In genomic region chr6:11714116-11714797, GRCh38 we compare ENCODE assay signal across 1 cellular context.
A peak's percentile ranks its signal among the peaks of the same experiment; 100 is the strongest.
TF ChIP-seq lines count a peak whose summit lies in the region.

No MANE protein-coding gene starts in this region.

TF ChIP-seq in GM12878, 131 proteins besides CTCF, POLR2A, EP300 and RAD21 (continued from another document and continues in another):
- no peak for TF ChIP-seq E2F8 (IDR thresholded peaks at IDR 0.05; ENCODE audit: low read depth, partially characterized antibody)
- peak; percentile 77 for TF ChIP-seq MEF2A (IDR thresholded peaks at IDR 0.05; ENCODE audit: insufficient read depth, low read depth, low read length)
- 0 out of 2 replicates have a peak, but pooled peaks have one; percentile 46 for TF ChIP-seq CREB1 (IDR thresholded peaks at IDR 0.05; ENCODE audit: low read depth)
- peak; percentile 17; the same call in 1 of the 2 replicates for TF ChIP-seq PKNOX1 (IDR thresholded peaks at IDR 0.05)
- TF ChIP-seq CHD1 (IDR thresholded peaks at IDR 0.05; ENCODE audit: low read depth, low read length): no peak
- no peak for TF ChIP-seq JUNB (IDR thresholded peaks at IDR 0.05)
- TF ChIP-seq RAD51 (IDR thresholded peaks at IDR 0.05): no peak
- TF ChIP-seq KLF5 (IDR thresholded peaks at IDR 0.05; ENCODE audit: partially characterized antibody): peak; percentile 33
- 0 out of 2 replicates have a peak, but pooled peaks have one; percentile 3 for TF ChIP-seq POLR2AphosphoS5 (IDR thresholded peaks at IDR 0.05; ENCODE audit: low read length)
- no peak for TF ChIP-seq BMI1 (IDR thresholded peaks at IDR 0.05; ENCODE audit: borderline replicate concordance)
- peak; percentile 88 for TF ChIP-seq ZNF384 (IDR thresholded peaks at IDR 0.05; ENCODE audit: borderline replicate concordance, low read depth, low read length)
- TF ChIP-seq NR2C2 (IDR thresholded peaks at IDR 0.05; ENCODE audit: borderline replicate concordance, control insufficient read depth, insufficient read length, low read depth): no peak
- TF ChIP-seq, protein P1, sequence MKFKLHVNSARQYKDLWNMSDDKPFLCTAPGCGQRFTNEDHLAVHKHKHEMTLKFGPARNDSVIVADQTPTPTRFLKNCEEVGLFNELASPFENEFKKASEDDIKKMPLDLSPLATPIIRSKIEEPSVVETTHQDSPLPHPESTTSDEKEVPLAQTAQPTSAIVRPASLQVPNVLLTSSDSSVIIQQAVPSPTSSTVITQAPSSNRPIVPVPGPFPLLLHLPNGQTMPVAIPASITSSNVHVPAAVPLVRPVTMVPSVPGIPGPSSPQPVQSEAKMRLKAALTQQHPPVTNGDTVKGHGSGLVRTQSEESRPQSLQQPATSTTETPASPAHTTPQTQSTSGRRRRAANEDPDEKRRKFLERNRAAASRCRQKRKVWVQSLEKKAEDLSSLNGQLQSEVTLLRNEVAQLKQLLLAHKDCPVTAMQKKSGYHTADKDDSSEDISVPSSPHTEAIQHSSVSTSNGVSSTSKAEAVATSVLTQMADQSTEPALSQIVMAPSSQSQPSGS (IDR thresholded peaks at IDR 0.05; ENCODE audit: low read length): peak; percentile 73
- TF ChIP-seq RB1 (IDR thresholded peaks at IDR 0.05; ENCODE audit: borderline replicate concordance): no peak
- peak; percentile 75 for TF ChIP-seq SMARCA5 (IDR thresholded peaks at IDR 0.05)
- no peak for TF ChIP-seq NFXL1 (IDR thresholded peaks at IDR 0.05; ENCODE audit: borderline replicate concordance)
- TF ChIP-seq IKZF1 (conservative IDR thresholded peaks at IDR 0.05): peak; percentile 88
- peak; percentile 81; the same call in 1 of the 2 replicates for TF ChIP-seq RELB (IDR thresholded peaks at IDR 0.05; ENCODE audit: low read depth)
- TF ChIP-seq CHD2 (IDR thresholded peaks at IDR 0.05; ENCODE audit: borderline replicate concordance, low read depth, low read length): 0 out of 2 replicates have a peak, but pooled peaks have one; percentile 40
- TF ChIP-seq ZNF24 (IDR thresholded peaks at IDR 0.05): 0 out of 2 replicates have a peak, but pooled peaks have one; percentile 18
- TF ChIP-seq STAT3 (IDR thresholded peaks at IDR 0.05; ENCODE audit: low read depth, low read length): no peak
- TF ChIP-seq ZNF207 (IDR thresholded peaks at IDR 0.05; ENCODE audit: borderline replicate concordance): 0 out of 2 replicates have a peak, but pooled peaks have one; percentile 31
- TF ChIP-seq RCOR1 (conservative IDR thresholded peaks at IDR 0.05; ENCODE audit: low read depth, low read length): 0 out of 2 replicates have a peak, but pooled peaks have one; percentile 23
- peak; percentile 89 to 91 for TF ChIP-seq IKZF2 (IDR thresholded peaks at IDR 0.05)
- TF ChIP-seq RUNX3 (IDR thresholded peaks at IDR 0.05; ENCODE audit: low read length): peak; percentile 77
- TF ChIP-seq NFIC (IDR thresholded peaks at IDR 0.05; ENCODE audit: low read depth, low read length): peak; percentile 92
- 0 out of 2 replicates have a peak, but pooled peaks have one; percentile 37 for TF ChIP-seq BCL11A (IDR thresholded peaks at IDR 0.05; ENCODE audit: low read depth, low read length)
- TF ChIP-seq DPF2 (IDR thresholded peaks at IDR 0.05): peak; percentile 40
- TF ChIP-seq TBL1XR1 (IDR thresholded peaks at IDR 0.05; ENCODE audit: low read depth, low read length): peak; percentile 32; the same call in 1 of the 2 replicates
- TF ChIP-seq NR2C1 (IDR thresholded peaks at IDR 0.05): no peak
- no peak for TF ChIP-seq E2F4 (IDR thresholded peaks at IDR 0.05; ENCODE audit: low read depth, low read length)
- no peak for TF ChIP-seq YBX1 (IDR thresholded peaks at IDR 0.05)
- TF ChIP-seq SMC3 (IDR thresholded peaks at IDR 0.05; ENCODE audit: borderline replicate concordance, low read length): peak; percentile 23; the same call in 1 of the 2 replicates
- no peak for TF ChIP-seq MYC (IDR thresholded peaks at IDR 0.05; ENCODE audit: insufficient read depth, insufficient read length, insufficient replicate concordance, low read length, severe bottlenecking)
- TF ChIP-seq FOXM1 (IDR thresholded peaks at IDR 0.05; ENCODE audit: low read depth, low read length): peak; percentile 94
- no peak for TF ChIP-seq TCF7 (IDR thresholded peaks at IDR 0.05; ENCODE audit: borderline replicate concordance)
- TF ChIP-seq, protein P2, sequence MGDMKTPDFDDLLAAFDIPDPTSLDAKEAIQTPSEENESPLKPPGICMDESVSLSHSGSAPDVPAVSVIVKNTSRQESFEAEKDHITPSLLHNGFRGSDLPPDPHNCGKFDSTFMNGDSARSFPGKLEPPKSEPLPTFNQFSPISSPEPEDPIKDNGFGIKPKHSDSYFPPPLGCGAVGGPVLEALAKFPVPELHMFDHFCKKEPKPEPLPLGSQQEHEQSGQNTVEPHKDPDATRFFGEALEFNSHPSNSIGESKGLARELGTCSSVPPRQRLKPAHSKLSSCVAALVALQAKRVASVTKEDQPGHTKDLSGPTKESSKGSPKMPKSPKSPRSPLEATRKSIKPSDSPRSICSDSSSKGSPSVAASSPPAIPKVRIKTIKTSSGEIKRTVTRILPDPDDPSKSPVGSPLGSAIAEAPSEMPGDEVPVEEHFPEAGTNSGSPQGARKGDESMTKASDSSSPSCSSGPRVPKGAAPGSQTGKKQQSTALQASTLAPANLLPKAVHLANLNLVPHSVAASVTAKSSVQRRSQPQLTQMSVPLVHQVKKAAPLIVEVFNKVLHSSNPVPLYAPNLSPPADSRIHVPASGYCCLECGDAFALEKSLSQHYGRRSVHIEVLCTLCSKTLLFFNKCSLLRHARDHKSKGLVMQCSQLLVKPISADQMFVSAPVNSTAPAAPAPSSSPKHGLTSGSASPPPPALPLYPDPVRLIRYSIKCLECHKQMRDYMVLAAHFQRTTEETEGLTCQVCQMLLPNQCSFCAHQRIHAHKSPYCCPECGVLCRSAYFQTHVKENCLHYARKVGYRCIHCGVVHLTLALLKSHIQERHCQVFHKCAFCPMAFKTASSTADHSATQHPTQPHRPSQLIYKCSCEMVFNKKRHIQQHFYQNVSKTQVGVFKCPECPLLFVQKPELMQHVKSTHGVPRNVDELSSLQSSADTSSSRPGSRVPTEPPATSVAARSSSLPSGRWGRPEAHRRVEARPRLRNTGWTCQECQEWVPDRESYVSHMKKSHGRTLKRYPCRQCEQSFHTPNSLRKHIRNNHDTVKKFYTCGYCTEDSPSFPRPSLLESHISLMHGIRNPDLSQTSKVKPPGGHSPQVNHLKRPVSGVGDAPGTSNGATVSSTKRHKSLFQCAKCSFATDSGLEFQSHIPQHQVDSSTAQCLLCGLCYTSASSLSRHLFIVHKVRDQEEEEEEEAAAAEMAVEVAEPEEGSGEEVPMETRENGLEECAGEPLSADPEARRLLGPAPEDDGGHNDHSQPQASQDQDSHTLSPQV (IDR thresholded peaks at IDR 0.05): no peak
- peak; percentile 45; the same call in 1 of the 2 replicates for TF ChIP-seq GATAD2B (conservative IDR thresholded peaks at IDR 0.05; ENCODE audit: low read depth)
- peak; percentile 28; the same call in 1 of the 2 replicates for TF ChIP-seq CREM (IDR thresholded peaks at IDR 0.05; ENCODE audit: low read depth)
- TF ChIP-seq SREBF1 (IDR thresholded peaks at IDR 0.05; ENCODE audit: low read length): no peak
- no peak for TF ChIP-seq ZBED1 (IDR thresholded peaks at IDR 0.05; ENCODE audit: borderline replicate concordance)
- TF ChIP-seq MTA2 (IDR thresholded peaks at IDR 0.05; ENCODE audit: low read depth): peak; percentile 54; the same call in 1 of the 2 replicates
- TF ChIP-seq PBX3 (IDR thresholded peaks at IDR 0.05; ENCODE audit: insufficient replicate concordance, low read depth, low read length): no peak
- TF ChIP-seq NBN (IDR thresholded peaks at IDR 0.05): peak; percentile 52; the same call in 1 of the 2 replicates
- TF ChIP-seq POU2F2 (IDR thresholded peaks at IDR 0.05; ENCODE audit: borderline replicate concordance, low read depth, low read length): peak; percentile 52; the same call in 1 of the 3 replicates
- no peak for TF ChIP-seq POLR2AphosphoS2 (IDR thresholded peaks at IDR 0.05; ENCODE audit: low read depth, low read length)
- TF ChIP-seq IRF3 (IDR thresholded peaks at IDR 0.05): no peak
- TF ChIP-seq EED (IDR thresholded peaks at IDR 0.05; ENCODE audit: low read depth): peak; percentile 78
- no peak for TF ChIP-seq PAX5 (IDR thresholded peaks at IDR 0.05; ENCODE audit: borderline replicate concordance, low read depth, low read length)
